In the genomic region with DNA sequence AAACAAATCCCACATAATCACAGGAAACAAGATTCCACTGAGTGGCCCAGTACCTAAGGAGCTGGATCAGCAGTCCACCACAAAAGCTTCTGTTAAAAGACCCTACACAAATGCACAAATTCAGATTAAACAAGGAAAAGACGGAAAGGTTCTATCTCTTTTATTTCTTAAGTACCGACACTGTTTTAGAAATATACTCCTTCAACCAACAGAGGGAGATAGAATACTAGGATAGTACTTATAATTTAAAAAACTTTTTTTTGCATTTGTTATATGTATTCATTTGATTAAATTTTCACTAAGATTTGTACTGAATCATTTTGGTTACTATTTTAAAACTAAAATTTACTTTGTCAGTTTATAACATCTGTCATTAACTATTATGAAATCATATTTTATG, we compare ENCODE assay signal across 2 cellular contexts.
TF ChIP-seq lines count a peak whose summit lies in the region.

No MANE protein-coding gene starts in this region.

TF ChIP-seq in liver, 16 proteins besides CTCF, POLR2A, EP300 and RAD21 (continued from another document):
- TF ChIP-seq, protein P1, sequence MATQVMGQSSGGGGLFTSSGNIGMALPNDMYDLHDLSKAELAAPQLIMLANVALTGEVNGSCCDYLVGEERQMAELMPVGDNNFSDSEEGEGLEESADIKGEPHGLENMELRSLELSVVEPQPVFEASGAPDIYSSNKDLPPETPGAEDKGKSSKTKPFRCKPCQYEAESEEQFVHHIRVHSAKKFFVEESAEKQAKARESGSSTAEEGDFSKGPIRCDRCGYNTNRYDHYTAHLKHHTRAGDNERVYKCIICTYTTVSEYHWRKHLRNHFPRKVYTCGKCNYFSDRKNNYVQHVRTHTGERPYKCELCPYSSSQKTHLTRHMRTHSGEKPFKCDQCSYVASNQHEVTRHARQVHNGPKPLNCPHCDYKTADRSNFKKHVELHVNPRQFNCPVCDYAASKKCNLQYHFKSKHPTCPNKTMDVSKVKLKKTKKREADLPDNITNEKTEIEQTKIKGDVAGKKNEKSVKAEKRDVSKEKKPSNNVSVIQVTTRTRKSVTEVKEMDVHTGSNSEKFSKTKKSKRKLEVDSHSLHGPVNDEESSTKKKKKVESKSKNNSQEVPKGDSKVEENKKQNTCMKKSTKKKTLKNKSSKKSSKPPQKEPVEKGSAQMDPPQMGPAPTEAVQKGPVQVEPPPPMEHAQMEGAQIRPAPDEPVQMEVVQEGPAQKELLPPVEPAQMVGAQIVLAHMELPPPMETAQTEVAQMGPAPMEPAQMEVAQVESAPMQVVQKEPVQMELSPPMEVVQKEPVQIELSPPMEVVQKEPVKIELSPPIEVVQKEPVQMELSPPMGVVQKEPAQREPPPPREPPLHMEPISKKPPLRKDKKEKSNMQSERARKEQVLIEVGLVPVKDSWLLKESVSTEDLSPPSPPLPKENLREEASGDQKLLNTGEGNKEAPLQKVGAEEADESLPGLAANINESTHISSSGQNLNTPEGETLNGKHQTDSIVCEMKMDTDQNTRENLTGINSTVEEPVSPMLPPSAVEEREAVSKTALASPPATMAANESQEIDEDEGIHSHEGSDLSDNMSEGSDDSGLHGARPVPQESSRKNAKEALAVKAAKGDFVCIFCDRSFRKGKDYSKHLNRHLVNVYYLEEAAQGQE (IDR thresholded peaks at IDR 0.05) = no peak
- TF ChIP-seq MAX (IDR thresholded peaks at IDR 0.05) (no peak), NR2F2 (IDR thresholded peaks at IDR 0.05) (no peak), FOXA1 (IDR thresholded peaks at IDR 0.05) (no peak), EGR1 (IDR thresholded peaks at IDR 0.05; ENCODE audit: low read depth in 2 of 2) (no peak), HNF4G (IDR thresholded peaks at IDR 0.05) (no peak)
- TF ChIP-seq, protein P2, sequence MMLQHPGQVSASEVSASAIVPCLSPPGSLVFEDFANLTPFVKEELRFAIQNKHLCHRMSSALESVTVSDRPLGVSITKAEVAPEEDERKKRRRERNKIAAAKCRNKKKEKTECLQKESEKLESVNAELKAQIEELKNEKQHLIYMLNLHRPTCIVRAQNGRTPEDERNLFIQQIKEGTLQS (IDR thresholded peaks at IDR 0.05) = no peak

TF ChIP-seq in HepG2, 621 proteins besides CTCF, POLR2A, EP300 and RAD21 (continued from another document):
- TF ChIP-seq, protein P3, sequence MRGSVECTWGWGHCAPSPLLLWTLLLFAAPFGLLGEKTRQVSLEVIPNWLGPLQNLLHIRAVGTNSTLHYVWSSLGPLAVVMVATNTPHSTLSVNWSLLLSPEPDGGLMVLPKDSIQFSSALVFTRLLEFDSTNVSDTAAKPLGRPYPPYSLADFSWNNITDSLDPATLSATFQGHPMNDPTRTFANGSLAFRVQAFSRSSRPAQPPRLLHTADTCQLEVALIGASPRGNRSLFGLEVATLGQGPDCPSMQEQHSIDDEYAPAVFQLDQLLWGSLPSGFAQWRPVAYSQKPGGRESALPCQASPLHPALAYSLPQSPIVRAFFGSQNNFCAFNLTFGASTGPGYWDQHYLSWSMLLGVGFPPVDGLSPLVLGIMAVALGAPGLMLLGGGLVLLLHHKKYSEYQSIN (CRISPR knock-in tag; IDR thresholded peaks at IDR 0.05; ENCODE audit: borderline replicate concordance) = no peak
- TF ChIP-seq ZNF747 (CRISPR knock-in tag; IDR thresholded peaks at IDR 0.05; ENCODE audit: borderline replicate concordance) = no peak
- no peak for TF ChIP-seq EHMT2 (IDR thresholded peaks at IDR 0.05; ENCODE audit: borderline replicate concordance, low read depth, low read length)
- no peak for TF ChIP-seq ZNF768 (CRISPR knock-in tag; IDR thresholded peaks at IDR 0.05)
- TF ChIP-seq ZNF790 (CRISPR knock-in tag; IDR thresholded peaks at IDR 0.05; ENCODE audit: borderline replicate concordance) = no peak
- TF ChIP-seq ZMYM2 (CRISPR knock-in tag; IDR thresholded peaks at IDR 0.05) = no peak
- TF ChIP-seq, protein P4, sequence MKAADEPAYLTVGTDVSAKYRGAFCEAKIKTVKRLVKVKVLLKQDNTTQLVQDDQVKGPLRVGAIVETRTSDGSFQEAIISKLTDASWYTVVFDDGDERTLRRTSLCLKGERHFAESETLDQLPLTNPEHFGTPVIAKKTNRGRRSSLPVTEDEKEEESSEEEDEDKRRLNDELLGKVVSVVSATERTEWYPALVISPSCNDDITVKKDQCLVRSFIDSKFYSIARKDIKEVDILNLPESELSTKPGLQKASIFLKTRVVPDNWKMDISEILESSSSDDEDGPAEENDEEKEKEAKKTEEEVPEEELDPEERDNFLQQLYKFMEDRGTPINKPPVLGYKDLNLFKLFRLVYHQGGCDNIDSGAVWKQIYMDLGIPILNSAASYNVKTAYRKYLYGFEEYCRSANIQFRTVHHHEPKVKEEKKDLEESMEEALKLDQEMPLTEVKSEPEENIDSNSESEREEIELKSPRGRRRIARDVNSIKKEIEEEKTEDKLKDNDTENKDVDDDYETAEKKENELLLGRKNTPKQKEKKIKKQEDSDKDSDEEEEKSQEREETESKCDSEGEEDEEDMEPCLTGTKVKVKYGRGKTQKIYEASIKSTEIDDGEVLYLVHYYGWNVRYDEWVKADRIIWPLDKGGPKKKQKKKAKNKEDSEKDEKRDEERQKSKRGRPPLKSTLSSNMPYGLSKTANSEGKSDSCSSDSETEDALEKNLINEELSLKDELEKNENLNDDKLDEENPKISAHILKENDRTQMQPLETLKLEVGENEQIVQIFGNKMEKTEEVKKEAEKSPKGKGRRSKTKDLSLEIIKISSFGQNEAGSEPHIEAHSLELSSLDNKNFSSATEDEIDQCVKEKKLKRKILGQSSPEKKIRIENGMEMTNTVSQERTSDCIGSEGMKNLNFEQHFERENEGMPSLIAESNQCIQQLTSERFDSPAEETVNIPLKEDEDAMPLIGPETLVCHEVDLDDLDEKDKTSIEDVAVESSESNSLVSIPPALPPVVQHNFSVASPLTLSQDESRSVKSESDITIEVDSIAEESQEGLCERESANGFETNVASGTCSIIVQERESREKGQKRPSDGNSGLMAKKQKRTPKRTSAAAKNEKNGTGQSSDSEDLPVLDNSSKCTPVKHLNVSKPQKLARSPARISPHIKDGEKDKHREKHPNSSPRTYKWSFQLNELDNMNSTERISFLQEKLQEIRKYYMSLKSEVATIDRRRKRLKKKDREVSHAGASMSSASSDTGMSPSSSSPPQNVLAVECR (CRISPR knock-in tag; IDR thresholded peaks at IDR 0.05; ENCODE audit: borderline replicate concordance) = no peak
- no peak for TF ChIP-seq ZNF274 (CRISPR knock-in tag; IDR thresholded peaks at IDR 0.05)
